Comparison of ENCODE assay signal across 8 cellular contexts in the genomic region with DNA sequence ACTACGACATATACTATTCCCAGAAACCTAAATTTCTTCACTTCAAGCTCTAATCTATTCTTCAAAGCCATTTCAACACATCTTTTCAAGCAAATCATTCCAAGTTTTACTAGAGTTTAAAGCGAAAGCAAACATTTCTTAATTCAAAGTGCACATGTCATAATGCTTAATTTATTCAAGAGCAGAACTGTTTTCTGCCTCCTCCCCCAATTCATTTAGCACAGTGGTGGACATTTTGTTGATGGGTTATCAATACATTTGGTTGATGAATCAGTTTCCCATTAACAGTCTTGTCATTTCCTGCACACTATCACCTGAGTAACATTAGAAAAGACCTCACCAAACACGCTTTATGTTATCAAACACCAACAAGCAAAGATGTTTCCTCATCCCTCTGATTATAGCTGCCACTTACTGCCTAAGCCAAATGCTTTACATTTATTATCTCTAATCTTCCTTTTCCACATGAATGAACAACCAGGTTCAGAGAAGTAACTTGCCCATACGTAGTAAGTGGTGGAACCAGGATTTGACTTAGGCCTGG. TPM values are rescaled to one million over a fixed set of nuclear protein-coding genes. Genes with fewer than 3 reads are reported as not detected.
DNase-seq lines count a peak whose midpoint lies in the region; ATAC-seq, FAIRE-seq and TF ChIP-seq lines count a peak whose summit lies in the region.

No MANE protein-coding gene starts in this region.

- no peak for TF ChIP-seq RAD21 in HepG2 (CRISPR knock-in tag; IDR thresholded peaks at IDR 0.05)

- H3K27me3 ChIP-seq in adipocyte (replicated peaks; ENCODE audit: control insufficient read depth, insufficient read depth, low read length) (no peaks in the 10 kb centered on the region), HepG2 (ENCODE audit: control insufficient read depth in 1 of 2, insufficient read depth in 2 of 2, low read length in 2 of 2) (no peaks in the 10 kb centered on the region; a peak in 1 of 5 replicates), upper lobe of right lung (no peaks in the 10 kb centered on the region)

- H3K9me3 ChIP-seq in adipocyte (ENCODE audit: control insufficient read depth, low read length): no peaks in the 10 kb centered on the region
- no peaks in the 10 kb centered on the region for H3K9me3 ChIP-seq in HepG2 (ENCODE audit: low read length)
- no peaks in the 10 kb centered on the region for H3K9me3 ChIP-seq in upper lobe of right lung

- H3K4me1 ChIP-seq in adipocyte (ENCODE audit: control insufficient read depth, insufficient read depth, low read length) (peaks cover 52% of the 10 kb centered on the region), HepG2 (ENCODE audit: insufficient read depth, low read length) (peaks cover 54% of the 10 kb centered on the region), upper lobe of right lung (peaks cover 53% of the 10 kb centered on the region)

- in situ Hi-C loops in HepG2 (cut with HindIII; ENCODE audit: extremely low pct_ligation_motif_present, low pct_unique_long_range_greater_than_20kb): no loop called here

- H3K4me3 ChIP-seq in adipocyte (ENCODE audit: low read length) (peak overlapping the region; percentile 99), HepG2 (replicated peaks in 1 of 3; ENCODE audit: insufficient read depth in 1 of 3, low read depth in 2 of 3, low read length in 3 of 3) (peak overlapping the region; percentile 90 to 99 (median 98)), upper lobe of right lung (peak overlapping the region; percentile 90)

- H4K20me1 ChIP-seq in HepG2 (ENCODE audit: insufficient read depth, low read length): peaks cover 54% of the 10 kb centered on the region

- no peak for TF ChIP-seq POLR2A in HepG2 (IDR thresholded peaks at IDR 0.05; ENCODE audit: insufficient read depth in 1 of 2, low read depth in 2 of 2, low read length in 2 of 2)

- POLR2A ChIA-PET in HepG2 (lab: Yijun Ruan, JAX): interaction anchor here (0.9 to 2.6 kb wide), 3 partner anchors 8 to 55 kb away, joined by 3 to 11 read pairs (median 7); no protein-coding TSS in a partner anchor

- H3K4me3 Mint-ChIP-seq in activated naive CD4-positive, alpha-beta T cell treated with anti-CD3 and anti-CD28 coated beads, Interleukin-2, amount 10 ng/mL, durations not matched to agents 7 days and 5 days: peak overlapping the region; percentile 94

- peaks cover 64% of the 10 kb centered on the region for H3K79me2 ChIP-seq in HepG2 (ENCODE audit: insufficient read depth, low read length)

- H3K4me1 Mint-ChIP-seq in activated naive CD4-positive, alpha-beta T cell treated with anti-CD3 and anti-CD28 coated beads, Interleukin-2, amount 10 ng/mL, durations not matched to agents 7 days and 5 days: peaks cover 53% of the 10 kb centered on the region

- peak overlapping the region; percentile 76 for H3K4me2 ChIP-seq in HepG2 (ENCODE audit: low read depth, low read length)

- intact Hi-C loops in HepG2 (cut with micrococcal nuclease; ENCODE audit: unreplicated experiment): loop anchor here (5.0 to 10.0 kb wide), 2 partner anchors 292 to 535 kb away; a partner anchor contains a TSS
- intact Hi-C loops in upper lobe of right lung (cut with DNase I): no loop called here

- WGBS in HepG2 (ENCODE audit: low lambda C conversion rate): 28% methylated on average over 4 of the region's 4 CpGs

- no peaks in the 10 kb centered on the region for H3K27me3 Mint-ChIP-seq in activated naive CD4-positive, alpha-beta T cell treated with anti-CD3 and anti-CD28 coated beads, Interleukin-2, amount 10 ng/mL, durations not matched to agents 7 days and 5 days

- peaks cover 33% of the 10 kb centered on the region for H3K36me3 Mint-ChIP-seq in activated naive CD4-positive, alpha-beta T cell treated with anti-CD3 and anti-CD28 coated beads, Interleukin-2, amount 10 ng/mL, durations not matched to agents 7 days and 5 days

- FAIRE-seq in HepG2 (lab: Jason Lieb, UNC): no peak

- H3K36me3 ChIP-seq in adipocyte (ENCODE audit: control insufficient read depth, insufficient read depth, low read length, severe bottlenecking) (peaks cover 9% of the 10 kb centered on the region), HepG2 (replicated peaks in 1 of 2; ENCODE audit: control insufficient read depth in 1 of 2, insufficient read depth in 2 of 2, low read length in 2 of 2) (peaks cover 0 to 16% of the 10 kb centered on the region in 2 experiments; a peak in 3 of 5 replicates), upper lobe of right lung (no peaks in the 10 kb centered on the region)

- H3K27ac Mint-ChIP-seq in activated naive CD4-positive, alpha-beta T cell treated with anti-CD3 and anti-CD28 coated beads, Interleukin-2, amount 10 ng/mL, durations not matched to agents 7 days and 5 days: peak overlapping the region; percentile 95

- TF ChIP-seq CTCF in HepG2 (CRISPR knock-in tag; IDR thresholded peaks at IDR 0.05) (no peak), upper lobe of right lung (IDR thresholded peaks at IDR 0.05) (no peak)

- no peak for TF ChIP-seq EP300 in HepG2 (IDR thresholded peaks at IDR 0.05; ENCODE audit: low read depth in 2 of 2, low read length in 2 of 2)
- TF ChIP-seq EP300 in HepG2 (CRISPR knock-in tag; IDR thresholded peaks at IDR 0.05; ENCODE audit: borderline replicate concordance): no peak

- no peak for DNase-seq in activated naive CD4-positive, alpha-beta T cell treated with anti-CD3 and anti-CD28 coated beads, Interleukin-2, amount 10 ng/mL, durations not matched to agents 7 days and 5 days
- no peak for DNase-seq in activated naive CD4-positive, alpha-beta T cell treated with anti-CD3 and anti-CD28 coated beads, Interleukin-2, amount 50 U/mL, for 16 hours
- DNase-seq in adipocyte (ENCODE audit: low read depth) (peak; percentile 74), HepG2 (ENCODE audit: low spot score) (peak; percentile 15), upper lobe of right lung (no peak), ecto neural progenitor cell (ENCODE audit: low spot score) (no peak), MV-4-11 (lab: John Stamatoyannopoulos, UW) (no peak)
- DNase-seq in stimulated activated CD4-positive, alpha-beta T cell treated with anti-CD3 and anti-CD28 coated beads, Interleukin-15, amount 100 ng/mL, for 24 hours: no peak

- CTCF ChIA-PET in activated naive CD4-positive, alpha-beta T cell treated with anti-CD3 and anti-CD28 coated beads, Interleukin-2, amount 10 ng/mL, durations not matched to agents 7 days and 5 days (lab: Charles Lee): interaction anchor here (0.6 to 4.6 kb wide), 6 partner anchors 9 to 298 kb away, joined by 3 to 27 read pairs (median 4); no protein-coding TSS in a partner anchor
- CTCF ChIA-PET in HepG2 (lab: Yijun Ruan, JAX; ENCODE audit: low intra/inter-chr PET ratio, low total read pairs): no interaction called here

- no peaks in the 10 kb centered on the region for H3K9me3 Mint-ChIP-seq in activated naive CD4-positive, alpha-beta T cell treated with anti-CD3 and anti-CD28 coated beads, Interleukin-2, amount 10 ng/mL, durations not matched to agents 7 days and 5 days

- H3K9ac ChIP-seq in adipocyte (ENCODE audit: low read length): peak overlapping the region; percentile 100
- H3K9ac ChIP-seq in HepG2 (ENCODE audit: insufficient read depth, low read depth, low read length): peak overlapping the region; percentile 100

- H3K27ac ChIP-seq in HepG2 (ENCODE audit: extremely low read length, insufficient read depth, low read length) (peak overlapping the region; percentile 99), upper lobe of right lung (peak overlapping the region; percentile 100)

- ATAC-seq in HepG2: no peak
- ATAC-seq in upper lobe of right lung: no peak

- H2AFZ ChIP-seq in HepG2 (ENCODE audit: low read length): no peak overlapping the region

- TSS peak; percentile 47 for BruUV-seq in HepG2 (replicated peaks; lab: Mats Ljungman, UMichigan)

RNA-seq across cellular contexts. Expression of a gene that starts 2.0 kb away (rescaled TPM):
- total RNA-seq in HepG2 (2016; rRNA removed; fragmentation: Illumina TruSeq; extraction: Trizol) (43.3 and 50.9 TPM in 2 replicates), upper lobe of right lung (89.0 TPM)
- total RNA-seq in HepG2 (2016; cell fraction: cytosol; rRNA removed; fragmentation: Illumina TruSeq; extraction: Trizol; ENCODE audit: low read depth): 16.9 and 18.2 TPM in 2 replicates
- total RNA-seq in HepG2 (2016; cell fraction: insoluble cytoplasmic fraction; rRNA removed; fragmentation: Illumina TruSeq; extraction: Trizol): 37.8 and 52.5 TPM in 2 replicates
- 21.7 and 23.1 TPM in 2 replicates for total RNA-seq in HepG2 (2016; cell fraction: membrane; rRNA removed; fragmentation: Illumina TruSeq; extraction: Trizol)
- 41.4 and 44.1 TPM in 2 replicates for total RNA-seq in HepG2 (2016; cell fraction: nucleus; rRNA removed; fragmentation: Illumina TruSeq; extraction: Trizol)
- polyA plus RNA-seq in HepG2 (2011; rRNA removed): 37.7 and 39.5 TPM in 2 replicates
- polyA plus RNA-seq in HepG2 (2011; cell fraction: cytosol; rRNA removed): 28.7 and 37.6 TPM in 2 replicates
- polyA plus RNA-seq in HepG2 (2011; cell fraction: nucleus; rRNA removed): 63.6 and 88.4 TPM in 2 replicates
- 47.7 and 72.7 TPM in 2 replicates for polyA plus RNA-seq in HepG2 (2012)
- polyA plus RNA-seq in HepG2 (2016; cell fraction: cytosol; fragmentation: Illumina TruSeq; extraction: Trizol; ENCODE audit: low read depth): 5.4 and 6.5 TPM in 2 replicates
- 69.2 and 77.8 TPM in 2 replicates for polyA plus RNA-seq in HepG2 (2016; cell fraction: insoluble cytoplasmic fraction; fragmentation: Illumina TruSeq; extraction: Trizol; ENCODE audit: low read depth)
- 13.8 and 15.1 TPM in 2 replicates for polyA plus RNA-seq in HepG2 (2016; cell fraction: membrane; fragmentation: Illumina TruSeq; extraction: Trizol; ENCODE audit: low read depth)
- polyA plus RNA-seq in HepG2 (2016; cell fraction: nucleus; fragmentation: Illumina TruSeq; extraction: Trizol; ENCODE audit: insufficient read depth, low read depth): 159 and 173 TPM in 2 replicates
- 13.5 and 27.4 TPM in 2 replicates for polyA minus RNA-seq in HepG2 (2011; rRNA and poly(A)+ RNA removed; ENCODE audit: low replicate concordance)
- polyA minus RNA-seq in HepG2 (2011; cell fraction: cytosol; rRNA and poly(A)+ RNA removed): 14.2 and 17.5 TPM in 2 replicates
- polyA minus RNA-seq in HepG2 (2011; cell fraction: nucleus; rRNA and poly(A)+ RNA removed): 56.5 and 56.9 TPM in 2 replicates

RNA-seq across cellular contexts. Expression of a gene that starts 51.0 kb away (rescaled TPM):
- total RNA-seq in HepG2 (2016; rRNA removed; fragmentation: Illumina TruSeq; extraction: Trizol) (21.2 and 24.9 TPM in 2 replicates), upper lobe of right lung (16.5 TPM)
- total RNA-seq in HepG2 (2016; cell fraction: cytosol; rRNA removed; fragmentation: Illumina TruSeq; extraction: Trizol; ENCODE audit: low read depth): 40.7 and 49.2 TPM in 2 replicates
- 18.4 and 19.7 TPM in 2 replicates for total RNA-seq in HepG2 (2016; cell fraction: insoluble cytoplasmic fraction; rRNA removed; fragmentation: Illumina TruSeq; extraction: Trizol)
- total RNA-seq in HepG2 (2016; cell fraction: membrane; rRNA removed; fragmentation: Illumina TruSeq; extraction: Trizol): 43.7 and 46.5 TPM in 2 replicates
- total RNA-seq in HepG2 (2016; cell fraction: nucleus; rRNA removed; fragmentation: Illumina TruSeq; extraction: Trizol): 20.0 and 20.4 TPM in 2 replicates
- polyA plus RNA-seq in HepG2 (2011; rRNA removed): 18.8 and 19.0 TPM in 2 replicates
- 13.7 and 17.3 TPM in 2 replicates for polyA plus RNA-seq in HepG2 (2011; cell fraction: cytosol; rRNA removed)
- 21.4 and 26.7 TPM in 2 replicates for polyA plus RNA-seq in HepG2 (2011; cell fraction: nucleus; rRNA removed)
- 12.7 and 17.0 TPM in 2 replicates for polyA plus RNA-seq in HepG2 (2012)
- 61.3 and 62.7 TPM in 2 replicates for polyA plus RNA-seq in HepG2 (2016; cell fraction: cytosol; fragmentation: Illumina TruSeq; extraction: Trizol; ENCODE audit: low read depth)
- 17.8 and 18.6 TPM in 2 replicates for polyA plus RNA-seq in HepG2 (2016; cell fraction: insoluble cytoplasmic fraction; fragmentation: Illumina TruSeq; extraction: Trizol; ENCODE audit: low read depth)
- polyA plus RNA-seq in HepG2 (2016; cell fraction: membrane; fragmentation: Illumina TruSeq; extraction: Trizol; ENCODE audit: low read depth): 46.4 and 47.2 TPM in 2 replicates
- 28.0 and 30.8 TPM in 2 replicates for polyA plus RNA-seq in HepG2 (2016; cell fraction: nucleus; fragmentation: Illumina TruSeq; extraction: Trizol; ENCODE audit: insufficient read depth, low read depth)
- polyA minus RNA-seq in HepG2 (2011; rRNA and poly(A)+ RNA removed; ENCODE audit: low replicate concordance): 26.2 and 47.2 TPM in 2 replicates
- polyA minus RNA-seq in HepG2 (2011; cell fraction: cytosol; rRNA and poly(A)+ RNA removed): 8.0 and 9.2 TPM in 2 replicates
- 22.4 and 23.0 TPM in 2 replicates for polyA minus RNA-seq in HepG2 (2011; cell fraction: nucleus; rRNA and poly(A)+ RNA removed)

RNA-seq across cellular contexts. Expression of a gene that starts 56.0 kb away (rescaled TPM):
- total RNA-seq in HepG2 (2016; rRNA removed; fragmentation: Illumina TruSeq; extraction: Trizol) (0.72 and 1.1 TPM in 2 replicates), upper lobe of right lung (8.7 TPM)
- 0.18 and 0.20 TPM in 2 replicates for total RNA-seq in HepG2 (2016; cell fraction: cytosol; rRNA removed; fragmentation: Illumina TruSeq; extraction: Trizol; ENCODE audit: low read depth)
- 0.48 and 1.0 TPM in 2 replicates for total RNA-seq in HepG2 (2016; cell fraction: insoluble cytoplasmic fraction; rRNA removed; fragmentation: Illumina TruSeq; extraction: Trizol)
- 0.59 and 0.96 TPM in 2 replicates for total RNA-seq in HepG2 (2016; cell fraction: membrane; rRNA removed; fragmentation: Illumina TruSeq; extraction: Trizol)
- total RNA-seq in HepG2 (2016; cell fraction: nucleus; rRNA removed; fragmentation: Illumina TruSeq; extraction: Trizol): 0.66 and 1.2 TPM in 2 replicates
- polyA plus RNA-seq in HepG2 (2011; rRNA removed): 1.1 and 1.4 TPM in 2 replicates
- 0.88 and 1.1 TPM in 2 replicates for polyA plus RNA-seq in HepG2 (2011; cell fraction: cytosol; rRNA removed)
- 1.6 and 1.7 TPM in 2 replicates for polyA plus RNA-seq in HepG2 (2011; cell fraction: nucleus; rRNA removed)
- 0.44 and 1.1 TPM in 2 replicates for polyA plus RNA-seq in HepG2 (2012)
- 0.28 and 0.41 TPM in 2 replicates for polyA plus RNA-seq in HepG2 (2016; cell fraction: cytosol; fragmentation: Illumina TruSeq; extraction: Trizol; ENCODE audit: low read depth)
- polyA plus RNA-seq in HepG2 (2016; cell fraction: insoluble cytoplasmic fraction; fragmentation: Illumina TruSeq; extraction: Trizol; ENCODE audit: low read depth): 0.66 and 0.93 TPM in 2 replicates
- 0.68 and 0.86 TPM in 2 replicates for polyA plus RNA-seq in HepG2 (2016; cell fraction: membrane; fragmentation: Illumina TruSeq; extraction: Trizol; ENCODE audit: low read depth)
- 1.7 and 2.1 TPM in 2 replicates for polyA plus RNA-seq in HepG2 (2016; cell fraction: nucleus; fragmentation: Illumina TruSeq; extraction: Trizol; ENCODE audit: insufficient read depth, low read depth)
- 0.12 and 1.2 TPM in 2 replicates for polyA minus RNA-seq in HepG2 (2011; rRNA and poly(A)+ RNA removed; ENCODE audit: low replicate concordance)
- polyA minus RNA-seq in HepG2 (2011; cell fraction: cytosol; rRNA and poly(A)+ RNA removed): 0.40 and 0.53 TPM in 2 replicates
- 0.39 and 0.75 TPM in 2 replicates for polyA minus RNA-seq in HepG2 (2011; cell fraction: nucleus; rRNA and poly(A)+ RNA removed)

RNA-seq across cellular contexts. Expression of a gene that starts 56.6 kb away (rescaled TPM):
- total RNA-seq in HepG2 (2016; rRNA removed; fragmentation: Illumina TruSeq; extraction: Trizol) (11.0 and 21.6 TPM in 2 replicates), upper lobe of right lung (45.5 TPM)
- 3.9 and 4.0 TPM in 2 replicates for total RNA-seq in HepG2 (2016; cell fraction: cytosol; rRNA removed; fragmentation: Illumina TruSeq; extraction: Trizol; ENCODE audit: low read depth)
- total RNA-seq in HepG2 (2016; cell fraction: insoluble cytoplasmic fraction; rRNA removed; fragmentation: Illumina TruSeq; extraction: Trizol): 9.4 and 20.9 TPM in 2 replicates
- 14.5 and 15.1 TPM in 2 replicates for total RNA-seq in HepG2 (2016; cell fraction: membrane; rRNA removed; fragmentation: Illumina TruSeq; extraction: Trizol)
- 20.3 and 29.1 TPM in 2 replicates for total RNA-seq in HepG2 (2016; cell fraction: nucleus; rRNA removed; fragmentation: Illumina TruSeq; extraction: Trizol)
- polyA plus RNA-seq in HepG2 (2011; rRNA removed): 22.3 and 27.8 TPM in 2 replicates
- polyA plus RNA-seq in HepG2 (2011; cell fraction: cytosol; rRNA removed): 16.2 and 24.5 TPM in 2 replicates
- polyA plus RNA-seq in HepG2 (2011; cell fraction: nucleus; rRNA removed): 56.1 and 65.4 TPM in 2 replicates
- 12.1 and 22.3 TPM in 2 replicates for polyA plus RNA-seq in HepG2 (2012)
- polyA plus RNA-seq in HepG2 (2016; cell fraction: cytosol; fragmentation: Illumina TruSeq; extraction: Trizol; ENCODE audit: low read depth): 1.8 and 2.3 TPM in 2 replicates
- polyA plus RNA-seq in HepG2 (2016; cell fraction: insoluble cytoplasmic fraction; fragmentation: Illumina TruSeq; extraction: Trizol; ENCODE audit: low read depth): 9.7 and 12.0 TPM in 2 replicates
- polyA plus RNA-seq in HepG2 (2016; cell fraction: membrane; fragmentation: Illumina TruSeq; extraction: Trizol; ENCODE audit: low read depth): 6.6 and 8.7 TPM in 2 replicates
- 46.5 and 51.1 TPM in 2 replicates for polyA plus RNA-seq in HepG2 (2016; cell fraction: nucleus; fragmentation: Illumina TruSeq; extraction: Trizol; ENCODE audit: insufficient read depth, low read depth)
- polyA minus RNA-seq in HepG2 (2011; rRNA and poly(A)+ RNA removed; ENCODE audit: low replicate concordance): 28.3 and 104 TPM in 2 replicates
- polyA minus RNA-seq in HepG2 (2011; cell fraction: cytosol; rRNA and poly(A)+ RNA removed): 33.6 and 37.1 TPM in 2 replicates
- 18.0 and 19.9 TPM in 2 replicates for polyA minus RNA-seq in HepG2 (2011; cell fraction: nucleus; rRNA and poly(A)+ RNA removed)

Comparison
In these comparisons a context has a peak if more than half of its experiments do, and no peak if none do; other contexts are left out.
1. DNase-seq: peak in adipocyte (single experiment) and HepG2 (single experiment); none in activated naive CD4-positive, alpha-beta T cell treated with anti-CD3 and anti-CD28 coated beads, Interleukin-2, amount 10 ng/mL, durations not matched to agents 7 days and 5 days (single experiment), activated naive CD4-positive, alpha-beta T cell treated with anti-CD3 and anti-CD28 coated beads, Interleukin-2, amount 50 U/mL, for 16 hours (single experiment), upper lobe of right lung (single experiment), ecto neural progenitor cell (single experiment), MV-4-11 (single experiment) and stimulated activated CD4-positive, alpha-beta T cell treated with anti-CD3 and anti-CD28 coated beads, Interleukin-15, amount 100 ng/mL, for 24 hours (single experiment).
2. Peak in every context shown above with its lines, with median percentiles within 50 percentile points of each other: H3K4me3 ChIP-seq.